In genomic region chr4:153345011-153345981, GRCh38 we compare ENCODE assay signal across 8 cellular contexts. TPM values are rescaled to one million over a fixed set of nuclear protein-coding genes. Genes with fewer than 3 reads are reported as not detected.
DNase-seq lines count a peak whose midpoint lies in the region; ATAC-seq and TF ChIP-seq lines count a peak whose summit lies in the region.

No MANE protein-coding gene starts in this region.

- H3K4me1 ChIP-seq in naive thymus-derived CD4-positive, alpha-beta T cell (ENCODE audit: control insufficient read depth in 2 of 2, insufficient read depth in 2 of 2, low read length in 2 of 2), result peaks cover 0 to 8% of the 10 kb centered on the region in 2 donors

- CTCF ChIA-PET in activated CD8-positive, alpha-beta T cell treated with anti-CD3 and anti-CD28 coated beads, Interleukin-2, amount 10 ng/mL, durations not matched to agents 7 days and 5 days (lab: Charles Lee), result interaction anchor here (0.7 to 4.3 kb wide), 46 partner anchors 9 to 405 kb away, joined by 3 to 70 read pairs (median 4); partner anchors contain the start of gene TMEM131L
- CTCF ChIA-PET in naive thymus-derived CD4-positive, alpha-beta T cell (lab: Charles Lee), result interaction anchor here (0.6 to 3.6 kb wide), 22 partner anchors 9 to 405 kb away, joined by 3 to 32 read pairs (median 4); partner anchors contain the start of gene TMEM131L

- H3K4me1 Mint-ChIP-seq in activated CD8-positive, alpha-beta T cell treated with anti-CD3 and anti-CD28 coated beads, Interleukin-2, amount 10 ng/mL, durations not matched to agents 7 days and 5 days (ENCODE audit: low read depth), result peaks cover 52% of the 10 kb centered on the region
- H3K4me1 Mint-ChIP-seq in naive thymus-derived CD4-positive, alpha-beta T cell, result peaks cover 4 to 48% (median 31%) of the 10 kb centered on the region in 7 donors
- peaks cover 43% of the 10 kb centered on the region for H3K4me1 Mint-ChIP-seq in stimulated activated naive CD8-positive, alpha-beta T cell treated with anti-CD3 and anti-CD28 coated beads, Interleukin-15, amount 100 ng/mL, for 72 hours

- POLR2A ChIA-PET in activated CD8-positive, alpha-beta T cell treated with anti-CD3 and anti-CD28 coated beads, Interleukin-2, amount 10 ng/mL, durations not matched to agents 7 days and 5 days (lab: Charles Lee), result interaction anchor here (0.6 to 2.7 kb wide), 9 partner anchors 9 to 433 kb away, joined by 3 to 8 read pairs (median 3); no protein-coding TSS in a partner anchor
- POLR2A ChIA-PET in naive thymus-derived CD4-positive, alpha-beta T cell (lab: Charles Lee), result interaction anchor here (0.6 to 3.4 kb wide), 12 partner anchors 9 to 403 kb away, joined by 3 to 13 read pairs (median 4); no protein-coding TSS in a partner anchor

- H3K4me3 Mint-ChIP-seq in activated CD8-positive, alpha-beta T cell treated with anti-CD3 and anti-CD28 coated beads, Interleukin-2, amount 10 ng/mL, durations not matched to agents 7 days and 5 days, result peak overlapping the region; percentile 97
- H3K4me3 Mint-ChIP-seq in naive thymus-derived CD4-positive, alpha-beta T cell, result peak overlapping the region; percentile 89 to 97 (median 94)
- peak overlapping the region; percentile 91 to 93 for H3K4me3 Mint-ChIP-seq in stimulated activated naive CD8-positive, alpha-beta T cell treated with anti-CD3 and anti-CD28 coated beads, Interleukin-15, amount 100 ng/mL, for 72 hours

- ATAC-seq in GM18870 (IDR thresholded peaks at IDR 0.05; ENCODE audit: unreplicated experiment) (peak; percentile 3), HG03139 (IDR thresholded peaks at IDR 0.05; ENCODE audit: unreplicated experiment) (peak; percentile 25)
- peak; percentile 54 for ATAC-seq in activated CD8-positive, alpha-beta T cell treated with anti-CD3 and anti-CD28 coated beads, Interleukin-2, amount 10 ng/mL, durations not matched to agents 7 days and 5 days
- ATAC-seq in naive thymus-derived CD4-positive, alpha-beta T cell, result peak; percentile 58
- ATAC-seq in stimulated activated naive CD8-positive, alpha-beta T cell treated with anti-CD3 and anti-CD28 coated beads, Interleukin-15, amount 100 ng/mL, for 72 hours, result peak; percentile 55

- peak overlapping the region; percentile 60 for H3K27ac ChIP-seq in naive thymus-derived CD4-positive, alpha-beta T cell (ENCODE audit: low read depth, low read length)

- H3K9me3 ChIP-seq in naive thymus-derived CD4-positive, alpha-beta T cell (ENCODE audit: control insufficient read depth in 2 of 3, low read length in 3 of 3), result no peaks in the 10 kb centered on the region

- no peaks in the 10 kb centered on the region for H3K9me3 Mint-ChIP-seq in activated CD8-positive, alpha-beta T cell treated with anti-CD3 and anti-CD28 coated beads, Interleukin-2, amount 10 ng/mL, durations not matched to agents 7 days and 5 days (ENCODE audit: insufficient read depth)
- no peaks in the 10 kb centered on the region for H3K9me3 Mint-ChIP-seq in naive thymus-derived CD4-positive, alpha-beta T cell
- H3K9me3 Mint-ChIP-seq in stimulated activated naive CD8-positive, alpha-beta T cell treated with anti-CD3 and anti-CD28 coated beads, Interleukin-15, amount 100 ng/mL, for 72 hours, result no peaks in the 10 kb centered on the region

- H3K27me3 ChIP-seq in naive thymus-derived CD4-positive, alpha-beta T cell (ENCODE audit: control insufficient read depth in 2 of 2, insufficient read depth in 2 of 2, low read length in 2 of 2), result no peaks in the 10 kb centered on the region

- intact Hi-C loops in naive thymus-derived CD4-positive, alpha-beta T cell (cut with micrococcal nuclease), result loop anchor here (1.0 to 10.0 kb wide), 15 partner anchors 81 to 1210 kb away; partner anchors contain the start of genes PLRG1 (in 1 of the 2) and TMEM131L (in 1 of the 2)

- peak; percentile 13 for TF ChIP-seq POLR2A in erythroblast (IDR thresholded peaks at IDR 0.05; ENCODE audit: low read length)

- peak; percentile 22 for TF ChIP-seq CTCF in AG09319 (IDR thresholded peaks at IDR 0.05; ENCODE audit: low read depth, low read length)

- H3K27me3 Mint-ChIP-seq in activated CD8-positive, alpha-beta T cell treated with anti-CD3 and anti-CD28 coated beads, Interleukin-2, amount 10 ng/mL, durations not matched to agents 7 days and 5 days (ENCODE audit: low read depth), result peaks cover 12% of the 10 kb centered on the region
- H3K27me3 Mint-ChIP-seq in naive thymus-derived CD4-positive, alpha-beta T cell, result peaks cover 0 to 17% (median 5%) of the 10 kb centered on the region in 5 donors
- peaks cover 29% of the 10 kb centered on the region for H3K27me3 Mint-ChIP-seq in stimulated activated naive CD8-positive, alpha-beta T cell treated with anti-CD3 and anti-CD28 coated beads, Interleukin-15, amount 100 ng/mL, for 72 hours

- H3K27ac Mint-ChIP-seq in activated CD8-positive, alpha-beta T cell treated with anti-CD3 and anti-CD28 coated beads, Interleukin-2, amount 10 ng/mL, durations not matched to agents 7 days and 5 days, result peak overlapping the region; percentile 94
- peak overlapping the region; percentile 26 to 90 (median 76) for H3K27ac Mint-ChIP-seq in naive thymus-derived CD4-positive, alpha-beta T cell
- peak overlapping the region; percentile 87 to 97 for H3K27ac Mint-ChIP-seq in stimulated activated naive CD8-positive, alpha-beta T cell treated with anti-CD3 and anti-CD28 coated beads, Interleukin-15, amount 100 ng/mL, for 72 hours

- H3K36me3 ChIP-seq in naive thymus-derived CD4-positive, alpha-beta T cell (ENCODE audit: control insufficient read depth in 2 of 3, insufficient read depth in 3 of 3, low read length in 3 of 3), result no peaks in the 10 kb centered on the region

- peaks cover 20% of the 10 kb centered on the region for H3K36me3 Mint-ChIP-seq in activated CD8-positive, alpha-beta T cell treated with anti-CD3 and anti-CD28 coated beads, Interleukin-2, amount 10 ng/mL, durations not matched to agents 7 days and 5 days (ENCODE audit: low read depth)
- H3K36me3 Mint-ChIP-seq in naive thymus-derived CD4-positive, alpha-beta T cell, result peaks cover 0 to 6% (median 0%) of the 10 kb centered on the region in 5 donors

- H3K4me3 ChIP-seq in naive thymus-derived CD4-positive, alpha-beta T cell (ENCODE audit: low read length), result peak overlapping the region; percentile 58

- peak; percentile 32 for DNase-seq in AG09319 (ENCODE audit: extremely low read depth, low read depth)
- DNase-seq in NCI-H526 treated with DMSO at 0.1 percent for 48 hours (lab: John Stamatoyannopoulos, UW), result peak; percentile 88
- peak; percentile 70 for DNase-seq in activated CD8-positive, alpha-beta T cell treated with anti-CD3 and anti-CD28 coated beads, Interleukin-2, amount 10 ng/mL, durations not matched to agents 7 days and 5 days
- peak; percentile 82 to 83 for DNase-seq in erythroblast (lab: John Stamatoyannopoulos, UW)
- DNase-seq in naive thymus-derived CD4-positive, alpha-beta T cell, result peak; percentile 12 to 66 (median 50)
- peak; percentile 48 to 66 for DNase-seq in stimulated activated naive CD8-positive, alpha-beta T cell treated with anti-CD3 and anti-CD28 coated beads, Interleukin-15, amount 100 ng/mL, for 72 hours

RNA-seq across cellular contexts. Expression of gene MND1, which starts 0.8 kb away (rescaled TPM):
- total RNA-seq in activated CD8-positive, alpha-beta T cell treated with anti-CD3 and anti-CD28 coated beads, Interleukin-2, amount 10 ng/mL, durations not matched to agents 7 days and 5 days, result 10 to 100 TPM; 37.4 to 38.3 TPM
- 10 to 100 TPM in 1 of 5 experiments, not detected in 4; 13.5 TPM for total RNA-seq in naive thymus-derived CD4-positive, alpha-beta T cell
- under 1 TPM in 1 of 2 donors, not detected in 1; 0.75 TPM for polyA plus RNA-seq in naive thymus-derived CD4-positive, alpha-beta T cell

Comparison
In these comparisons a context has a peak if more than half of its experiments do, and no peak if none do; other contexts are left out.
1. Peak in every context shown above with its lines: DNase-seq, ATAC-seq, H3K4me3 ChIP-seq and H3K27ac ChIP-seq.
2. DNase-seq: peak in every context shown above with its lines; median percentile 88 in NCI-H526 treated with DMSO at 0.1 percent for 48 hours; 82 in erythroblast; 70 in activated CD8-positive, alpha-beta T cell treated with anti-CD3 and anti-CD28 coated beads, Interleukin-2, amount 10 ng/mL, durations not matched to agents 7 days and 5 days; 57 in stimulated activated naive CD8-positive, alpha-beta T cell treated with anti-CD3 and anti-CD28 coated beads, Interleukin-15, amount 100 ng/mL, for 72 hours; 50 in naive thymus-derived CD4-positive, alpha-beta T cell; 32 in AG09319.
3. ATAC-seq: peak in every context shown above with its lines; median percentile 58 in naive thymus-derived CD4-positive, alpha-beta T cell; 55 in stimulated activated naive CD8-positive, alpha-beta T cell treated with anti-CD3 and anti-CD28 coated beads, Interleukin-15, amount 100 ng/mL, for 72 hours; 54 in activated CD8-positive, alpha-beta T cell treated with anti-CD3 and anti-CD28 coated beads, Interleukin-2, amount 10 ng/mL, durations not matched to agents 7 days and 5 days; 25 in HG03139; 3 in GM18870.